9 cellular contexts compared by ENCODE assay signal in the genomic region with DNA sequence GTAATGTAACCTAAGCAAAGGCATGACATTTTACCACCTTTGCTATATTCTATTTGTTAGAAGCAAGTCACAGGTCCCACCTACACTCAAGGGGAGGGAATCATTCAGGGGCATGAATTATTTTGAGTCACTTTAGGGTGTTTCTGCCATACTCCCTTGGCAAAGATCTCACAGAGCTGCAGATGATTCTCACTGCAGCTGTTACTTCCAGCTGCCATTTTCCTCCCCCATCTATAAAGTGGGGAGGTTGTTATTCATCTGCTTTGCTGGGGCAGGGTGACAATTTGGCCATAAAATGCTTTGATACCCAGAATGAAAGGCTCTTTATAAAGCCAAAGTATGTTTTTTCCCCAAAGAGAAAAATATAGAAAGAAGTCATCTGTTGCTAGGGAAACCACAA.
"Had no signal": no experiment of that assay in that cellular context is flagged by ENCODE, and none has a peak within 500 bp of the region (broad histone marks: within the 10 kb centered on the region; RNA-seq: fewer than 3 reads in every experiment).

No MANE protein-coding gene starts in this region.

- H3K4me3 ChIP-seq: GM23248, HAP-1 had no signal

- H3K4me3 Mint-ChIP-seq: HFFc6, IgD-negative memory B cell had no signal

- H3K9me3 ChIP-seq: HAP-1 had no signal

- H3K27ac ChIP-seq: GM23248, HL-60 had no signal

- H2AFZ ChIP-seq: GM23248 had no signal

- DNase-seq: GM23248, GOT3, H7, HFFc6 had no signal

- H3K36me3 ChIP-seq: HAP-1 had no signal

- H3K9ac ChIP-seq: GM23248 had no signal

- H3K36me3 Mint-ChIP-seq: IgD-negative memory B cell had no signal

- H3K27ac Mint-ChIP-seq: HFFc6, IgD-negative memory B cell had no signal

- H3K4me1 Mint-ChIP-seq: IgD-negative memory B cell had no signal

- ATAC-seq: HCT116, HepG2 had no signal
